ENCODE assay signal across 39 cellular contexts in genomic region chr3:114133947-114134346, GRCh38. TPM values are rescaled to one million over a fixed set of nuclear protein-coding genes. Genes with fewer than 3 reads are reported as not detected.
"Had no signal": no experiment of that assay in that cellular context is flagged by ENCODE, and none has a peak within 500 bp of the region (broad histone marks: within the 10 kb centered on the region; RNA-seq: fewer than 3 reads in every experiment).

No MANE protein-coding gene starts in this region.

- H3K27ac Mint-ChIP-seq: activated B cell treated with CpG ODN at 0.5 μM for 24 hours; activated CD8-positive, alpha-beta T cell treated with anti-CD3 and anti-CD28 coated beads for 36 hours; activated naive CD8-positive, alpha-beta T cell; activated T-cell treated with anti-CD3 and anti-CD28 coated beads, Interleukin-2, amount 50 U/mL, for 24 hours; effector memory CD8-positive, alpha-beta T cell; T-cell; T-helper 1 cell treated with Interleukin-12 subunit alpha and Interleukin-12 subunit beta and Interleukin-4 antibody, amounts not matched to agents 30 μg/mL and 1 μg/mL, for 36 hours; T-helper 2 cell treated with Interferon-gamma antibody and Interleukin-4, amounts not matched to agents 5 μg/mL and 100 μg/mL, for 36 hours had no signal

- H3K27me3 ChIP-seq: brain microvascular endothelial cell, esophagus muscularis mucosa, foreskin keratinocyte, gastrocnemius medialis had no signal

- H3K4me1 ChIP-seq: esophagus muscularis mucosa, foreskin keratinocyte, gastrocnemius medialis, heart left ventricle had no signal

- H3K27me3 Mint-ChIP-seq: activated B cell treated with CpG ODN at 0.5 μM for 24 hours had no signal

- H3K4me3 Mint-ChIP-seq: activated B cell treated with CpG ODN at 0.5 μM for 24 hours; activated CD8-positive, alpha-beta T cell treated with anti-CD3 and anti-CD28 coated beads for 36 hours; activated naive CD8-positive, alpha-beta T cell; activated T-cell treated with anti-CD3 and anti-CD28 coated beads, Interleukin-2, amount 50 U/mL, for 24 hours; effector memory CD8-positive, alpha-beta T cell; T-cell; T-helper 1 cell treated with Interleukin-12 subunit alpha and Interleukin-12 subunit beta and Interleukin-4 antibody, amounts not matched to agents 30 μg/mL and 1 μg/mL, for 36 hours; T-helper 2 cell treated with Interferon-gamma antibody and Interleukin-4, amounts not matched to agents 5 μg/mL and 100 μg/mL, for 36 hours had no signal

- H3K9me3 Mint-ChIP-seq: activated B cell treated with CpG ODN at 0.5 μM for 24 hours; activated CD8-positive, alpha-beta T cell treated with anti-CD3 and anti-CD28 coated beads for 36 hours; effector memory CD8-positive, alpha-beta T cell; T-cell; T-helper 2 cell treated with Interferon-gamma antibody and Interleukin-4, amounts not matched to agents 5 μg/mL and 100 μg/mL, for 36 hours had no signal

- H3K4me3 ChIP-seq: esophagus muscularis mucosa, gastrocnemius medialis, heart left ventricle had no signal

- H3K36me3 Mint-ChIP-seq: activated naive CD8-positive, alpha-beta T cell had no signal

- H3K27ac ChIP-seq: brain microvascular endothelial cell, esophagus muscularis mucosa, foreskin keratinocyte, gastrocnemius medialis, heart left ventricle, WERI-Rb-1 had no signal

- H3K4me1 Mint-ChIP-seq: activated B cell treated with CpG ODN at 0.5 μM for 24 hours, T-cell had no signal

- DNase-seq: activated B cell treated with CpG ODN at 0.5 μM for 24 hours; activated CD4-positive, alpha-beta T cell treated with anti-CD3 and anti-CD28 coated beads for 1 hour; activated CD4-positive, alpha-beta T cell treated with anti-CD3 and anti-CD28 coated beads for 48 hours; activated CD4-positive, alpha-beta T cell treated with anti-CD3 and anti-CD28 coated beads, Interleukin-2, amount 50 U/mL, for 1 hour; activated CD8-positive, alpha-beta memory T cell treated with anti-CD3 and anti-CD28 coated beads for 24 hours; activated CD8-positive, alpha-beta memory T cell treated with anti-CD3 and anti-CD28 coated beads, Interleukin-2, amount 50 U/mL, for 4 hours; activated CD8-positive, alpha-beta T cell treated with anti-CD3 and anti-CD28 coated beads for 36 hours; activated effector memory CD4-positive, alpha-beta T cell treated with Interleukin-2 at 50 U/mL for 16 hours; activated gamma-delta T cell treated with Interleukin-2 at 50 U/mL for 16 hours; activated naive CD4-positive, alpha-beta T cell treated with anti-CD3 and anti-CD28 coated beads, Interleukin-2, amount 50 U/mL, for 16 hours; activated naive CD4-positive, alpha-beta T cell treated with Interleukin-2 at 50 U/mL for 16 hours; activated T-cell treated with anti-CD3 and anti-CD28 coated beads for 4 hours; activated T-cell treated with anti-CD3 and anti-CD28 coated beads, Interleukin-2, amount 50 U/mL, for 24 hours; activated T-cell treated with anti-CD3 and anti-CD28 coated beads, Interleukin-2, amount 50 U/mL, for 72 hours; amniotic stem cell; anterior cingulate cortex; brain microvascular endothelial cell; cortex of kidney; dermis blood vessel endothelial cell; effector CD4-positive, alpha-beta T cell; effector memory CD8-positive, alpha-beta T cell; erythroblast; foreskin keratinocyte; gastrocnemius medialis; glutamatergic neuron; heart left ventricle; SW 1271; T-cell; T1000; WERI-Rb-1 had no signal

- H3K36me3 ChIP-seq: brain microvascular endothelial cell, esophagus muscularis mucosa, gastrocnemius medialis, heart left ventricle, WERI-Rb-1 had no signal

- ATAC-seq: activated CD8-positive, alpha-beta T cell treated with anti-CD3 and anti-CD28 coated beads for 36 hours; effector memory CD8-positive, alpha-beta T cell; foreskin keratinocyte; gastrocnemius medialis; heart left ventricle; T-cell had no signal

RNA-seq across cellular contexts. Expression of gene DRD3, which starts 44.9 kb away (rescaled TPM):
- total RNA-seq: activated B cell treated with CpG ODN at 0.5 μM for 24 hours; activated CD8-positive, alpha-beta T cell treated with anti-CD3 and anti-CD28 coated beads for 36 hours; activated T-cell treated with anti-CD3 and anti-CD28 coated beads, Interleukin-2, amount 50 U/mL, for 72 hours; astrocyte; bronchial epithelial cell; cardiac septum; chondrocyte; dermis blood vessel endothelial cell; esophagus muscularis mucosa; foreskin keratinocyte; gastrocnemius medialis; heart left ventricle had no signal
- polyA plus RNA-seq: adipose tissue, foreskin keratinocyte, heart left ventricle had no signal
